Comparison of ENCODE assay signal across 31 cellular contexts in the genomic region with DNA sequence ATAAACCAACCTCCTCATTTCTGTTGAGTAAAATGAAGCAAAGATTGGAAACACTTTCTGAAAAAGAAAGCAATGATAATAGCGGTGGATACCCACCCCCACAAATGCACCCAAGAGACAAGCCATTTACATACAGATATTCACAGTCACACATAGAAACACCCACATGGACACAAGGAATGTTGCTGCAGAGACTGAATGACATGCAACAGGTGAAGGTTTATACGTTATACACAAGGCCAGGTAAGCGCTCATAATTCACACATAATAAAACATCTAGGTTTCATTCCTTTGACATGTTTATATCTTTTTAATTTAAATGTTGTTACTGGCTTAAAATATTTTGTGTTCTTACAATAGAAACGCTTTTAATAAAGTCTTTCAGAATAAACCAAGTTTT.
"Had no signal": no experiment of that assay in that cellular context is flagged by ENCODE, and none has a peak within 500 bp of the region (broad histone marks: within the 10 kb centered on the region; RNA-seq: fewer than 3 reads in every experiment).

No MANE protein-coding gene starts in this region.

- H3K9me3 ChIP-seq: body of pancreas, colonic mucosa had no signal

- H3K27me3 ChIP-seq: adrenal gland, ascending aorta, body of pancreas, brain microvascular endothelial cell, breast epithelium, cardiac muscle cell, colonic mucosa had no signal

- H3K27ac ChIP-seq: adrenal gland, ascending aorta, body of pancreas, brain microvascular endothelial cell, breast epithelium, cardiac muscle cell, colonic mucosa had no signal

- H3K4me3 ChIP-seq: adrenal gland, ascending aorta, body of pancreas, breast epithelium, cardiac muscle cell, colonic mucosa had no signal

- DNase-seq: activated effector memory CD4-positive, alpha-beta T cell treated with anti-CD3 and anti-CD28 coated beads, Interleukin-2, amount 50 U/mL, for 16 hours; activated effector memory CD4-positive, alpha-beta T cell treated with Interleukin-2 at 50 U/mL for 16 hours; activated gamma-delta T cell; activated gamma-delta T cell treated with Interleukin-2 at 50 U/mL for 16 hours; activated naive CD4-positive, alpha-beta T cell; activated naive CD4-positive, alpha-beta T cell treated with anti-CD3 and anti-CD28 coated beads for 36 hours; activated naive CD4-positive, alpha-beta T cell treated with anti-CD3 and anti-CD28 coated beads, Interleukin-2, amount 10 ng/mL, durations not matched to agents 7 days and 5 days; activated naive CD4-positive, alpha-beta T cell treated with anti-CD3 and anti-CD28 coated beads, Interleukin-2, amount 50 U/mL, for 16 hours; activated naive CD4-positive, alpha-beta T cell treated with Interleukin-2 at 50 U/mL for 16 hours; activated naive CD8-positive, alpha-beta T cell treated with anti-CD3 and anti-CD28 coated beads for 36 hours; activated naive CD8-positive, alpha-beta T cell treated with anti-CD3 and anti-CD28 coated beads, Interleukin-2, amount 10 ng/mL, durations not matched to agents 7 days and 5 days; activated naive CD8-positive, alpha-beta T cell treated with anti-CD3 and anti-CD28 coated beads, Interleukin-2, amount 50 U/mL, for 24 hours; activated T-cell treated with anti-CD3 and anti-CD28 coated beads, Interleukin-2, amount 50 U/mL, for 4 hours; activated T-cell treated with anti-CD3 and anti-CD28 coated beads, Interleukin-2, amount 50 U/mL, for 48 hours; activated T-cell treated with anti-CD3 and anti-CD28 coated beads, Interleukin-2, amount 50 U/mL, for 72 hours; adrenal gland; amniotic stem cell; anterior cingulate cortex; aorta; body of pancreas; brain microvascular endothelial cell; caudate nucleus; central memory CD4-positive, alpha-beta T cell; cerebellar nuclear complex; colonic mucosa had no signal

- H3K4me1 ChIP-seq: adrenal gland, ascending aorta, body of pancreas, breast epithelium, colonic mucosa had no signal

- ATAC-seq: activated naive CD8-positive, alpha-beta T cell treated with anti-CD3 and anti-CD28 coated beads, Interleukin-2, amount 50 U/mL, for 24 hours; activated T-cell treated with anti-CD3 and anti-CD28 coated beads, Interleukin-2, amount 50 U/mL, for 4 hours; body of pancreas had no signal

- FAIRE-seq: astrocyte, bronchial epithelial cell, colon had no signal
